22 cellular contexts compared by ENCODE assay signal in genomic region chr10:44713307-44713706, GRCh38.
DNase-seq lines count a peak whose midpoint lies in the region; ATAC-seq, FAIRE-seq and TF ChIP-seq lines count a peak whose summit lies in the region.
"Had no signal": no experiment of that assay in that cellular context is flagged by ENCODE, and none has a peak within 500 bp of the region (broad histone marks: within the 10 kb centered on the region; RNA-seq: fewer than 3 reads in every experiment).

No MANE protein-coding gene starts in this region.

- no peaks in the 10 kb centered on the region for H3K36me3 Mint-ChIP-seq in CD4-positive, alpha-beta T cell (ENCODE audit: low read depth)
- H3K36me3 Mint-ChIP-seq: CD8-positive, alpha-beta memory T cell had no signal

- H3K4me3 ChIP-seq in osteoblast (ENCODE audit: insufficient read depth, low read length) (no peak overlapping the region), thyroid gland (replicated peaks in 1 of 3) (no peak overlapping the region)
- H3K4me3 ChIP-seq: A549, GM23248 had no signal

- 72 to 83% methylated on average over 4 of the region's 4 CpGs for WGBS in thyroid gland, 2 donors

- H3K9me3 Mint-ChIP-seq in CD4-positive, alpha-beta T cell = no peaks in the 10 kb centered on the region

- H3K4me3 Mint-ChIP-seq in CD4-positive, alpha-beta T cell = no peak overlapping the region
- H3K4me3 Mint-ChIP-seq: CD8-positive, alpha-beta memory T cell had no signal

- no peaks in the 10 kb centered on the region for H3K9me3 ChIP-seq in osteoblast (ENCODE audit: low read depth, low read length)
- no peaks in the 10 kb centered on the region for H3K9me3 ChIP-seq in CD4-positive, alpha-beta T cell (ENCODE audit: control insufficient read depth, low read length)
- H3K9me3 ChIP-seq in thyroid gland = no peaks in the 10 kb centered on the region
- H3K9me3 ChIP-seq: A549 had no signal

- H4K20me1 ChIP-seq in osteoblast (ENCODE audit: insufficient read depth, low read length) = no peaks in the 10 kb centered on the region

- ATAC-seq in CD4-positive, alpha-beta T cell (ENCODE audit: poor library complexity) = no peak
- ATAC-seq: A549 had no signal

- CTCF ChIA-PET in CD4-positive, alpha-beta T cell (lab: Charles Lee) = no interaction called here

- H3K36me3 ChIP-seq in osteoblast (ENCODE audit: insufficient read depth, low read length) = no peaks in the 10 kb centered on the region
- no peaks in the 10 kb centered on the region for H3K36me3 ChIP-seq in thyroid gland

- DNase-seq in G401 (ENCODE audit: low spot score) (peak; percentile 79), NCI-H446 (lab: John Stamatoyannopoulos, UW) (peak; percentile 33 to 83), cerebellar cortex (ENCODE audit: low spot score) (peak; percentile 78), osteoblast (ENCODE audit: insufficient read length, low spot score, missing footprints) (peak; percentile 37), NCI-H526 treated with DMSO at 0.1 percent for 48 hours (lab: John Stamatoyannopoulos, UW) (no peak), HTR-8/SVneo (ENCODE audit: insufficient read length, low spot score) (no peak), thyroid gland (no peak)
- no peak for DNase-seq in CD4-positive, alpha-beta T cell
- DNase-seq: 8988T; ACHN; CD8-positive, alpha-beta memory T cell; DMS 273 treated with DMSO at 0.1 percent for 48 hours; DMS53; DMS79 treated with DMSO at 0.1 percent for 48 hours; GM23248; H7; HCEC 1CT had no signal

- H2AFZ ChIP-seq in osteoblast (ENCODE audit: low read length) = no peak overlapping the region
- H2AFZ ChIP-seq: GM23248 had no signal

- no peaks in the 10 kb centered on the region for H3K79me2 ChIP-seq in osteoblast (ENCODE audit: insufficient read depth, low read length)

- peaks cover 16% of the 10 kb centered on the region for H3K4me1 ChIP-seq in osteoblast (ENCODE audit: insufficient read depth, low read length)
- no peaks in the 10 kb centered on the region for H3K4me1 ChIP-seq in thyroid gland
- H3K4me1 ChIP-seq: A549 had no signal

- no peak overlapping the region for H3K4me2 ChIP-seq in osteoblast (ENCODE audit: insufficient read depth, low read length)
- H3K4me2 ChIP-seq: A549 had no signal

- TF ChIP-seq CTCF in osteoblast (IDR thresholded peaks at IDR 0.05; ENCODE audit: extremely low read depth, low read depth, low read length) (no peak), thyroid gland (IDR thresholded peaks at IDR 0.05) (no peak)
- TF ChIP-seq CTCF in CD4-positive, alpha-beta T cell (IDR thresholded peaks at IDR 0.05) = no peak

- no peak for TF ChIP-seq POLR2A in thyroid gland (IDR thresholded peaks at IDR 0.05)

- no peaks in the 10 kb centered on the region for H3K27me3 ChIP-seq in osteoblast (ENCODE audit: insufficient read depth, low read length)
- no peaks in the 10 kb centered on the region for H3K27me3 ChIP-seq in CD4-positive, alpha-beta T cell (ENCODE audit: control insufficient read depth, insufficient read depth, low read length)
- H3K27me3 ChIP-seq in thyroid gland = no peaks in the 10 kb centered on the region

- POLR2A ChIA-PET in CD4-positive, alpha-beta T cell (lab: Charles Lee) = no interaction called here

- intact Hi-C loops in CD4-positive, alpha-beta T cell (cut with DNase I, micrococcal nuclease) = no loop called here
- intact Hi-C loops in thyroid gland (cut with DNase I) = no loop called here

- in situ Hi-C loops in G401 (cut with HindIII; ENCODE audit: low sequenced_read_pairs) = no loop called here

- H3K4me1 Mint-ChIP-seq in CD4-positive, alpha-beta T cell (ENCODE audit: low read depth) = no peaks in the 10 kb centered on the region
- H3K4me1 Mint-ChIP-seq: CD8-positive, alpha-beta memory T cell had no signal

- H3K27ac ChIP-seq in osteoblast (ENCODE audit: low read depth, low read length) = no peak overlapping the region
- H3K27ac ChIP-seq in CD4-positive, alpha-beta T cell (ENCODE audit: low read depth, low read length) = no peak overlapping the region
- no peak overlapping the region for H3K27ac ChIP-seq in thyroid gland
- H3K27ac ChIP-seq: A549, GM23248 had no signal

- H3K27ac Mint-ChIP-seq in CD4-positive, alpha-beta T cell = no peak overlapping the region

- no peak for FAIRE-seq in HTR-8/SVneo (lab: Jason Lieb, UNC)
- FAIRE-seq: A549, D721Med, G401.6, GM12892, H1 had no signal

- peaks cover 5% of the 10 kb centered on the region for H3K27me3 Mint-ChIP-seq in CD4-positive, alpha-beta T cell

Comparison
In these comparisons a context has a peak if more than half of its experiments do, and no peak if none do; other contexts are left out.
1. DNase-seq: peak in G401 (single experiment), NCI-H446 (2 of 2), cerebellar cortex (single experiment) and osteoblast (single experiment); none in NCI-H526 treated with DMSO at 0.1 percent for 48 hours (single experiment), HTR-8/SVneo (single experiment), CD4-positive, alpha-beta T cell (0 of 10) and thyroid gland (0 of 2).